27 cellular contexts compared by ENCODE assay signal in the genomic region with DNA sequence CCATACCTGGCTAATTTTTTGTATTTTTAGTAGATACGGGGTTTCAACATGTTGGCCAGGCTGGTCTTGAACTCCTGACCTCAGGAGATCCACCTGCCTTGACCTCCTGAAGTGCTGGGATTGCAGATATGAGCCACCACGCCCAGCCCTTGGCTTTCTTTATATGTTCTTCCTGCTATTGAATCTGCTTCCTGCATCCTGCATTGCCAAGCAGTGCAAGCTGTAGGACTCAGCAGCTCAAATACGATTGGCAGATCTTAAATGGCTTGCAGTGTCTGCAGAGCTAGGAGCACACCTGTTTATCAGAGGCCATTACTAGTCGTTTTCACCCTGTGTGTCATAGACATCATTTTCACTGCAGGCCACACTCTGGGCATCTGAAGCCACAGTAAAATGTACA.
A peak's percentile ranks its signal among the peaks of the same experiment; 100 is the strongest.
DNase-seq lines count a peak whose midpoint lies in the region; ATAC-seq, FAIRE-seq and TF ChIP-seq lines count a peak whose summit lies in the region.
"Had no signal": no experiment of that assay in that cellular context is flagged by ENCODE, and none has a peak within 500 bp of the region (broad histone marks: within the 10 kb centered on the region; RNA-seq: fewer than 3 reads in every experiment).

No MANE protein-coding gene starts in this region.

- no peaks in the 10 kb centered on the region for H3K9me3 Mint-ChIP-seq in endothelial cell (ENCODE audit: unreplicated experiment)
- H3K9me3 Mint-ChIP-seq in progenitor cell of endocrine pancreas (ENCODE audit: low read depth) = no peaks in the 10 kb centered on the region
- peaks cover 5% of the 10 kb centered on the region for H3K9me3 Mint-ChIP-seq in CD8-positive, alpha-beta T cell

- H3K27me3 ChIP-seq in small intestine (ENCODE audit: control insufficient read depth in 2 of 2, insufficient read depth in 2 of 2, low read length in 2 of 2) (no peaks in the 10 kb centered on the region), sigmoid colon (no peaks in the 10 kb centered on the region)
- no peaks in the 10 kb centered on the region for H3K27me3 ChIP-seq in CD8-positive, alpha-beta T cell (ENCODE audit: insufficient read depth, low read length)
- H3K27me3 ChIP-seq: BLaER1 treated with 17β-estradiol and CSF1 and Interleukin-3, amounts not matched to agents 10 nM and 100 nM had no signal

- WGBS in small intestine, 3 donors = 29 to 48% (median 37%) methylated on average over 4 of the region's 4 CpGs
- 15 to 40% methylated on average over 4 of the region's 4 CpGs for WGBS in sigmoid colon, 2 donors

- TF ChIP-seq EP300 in sigmoid colon (IDR thresholded peaks at IDR 0.05) = no peak

- H3K4me1 ChIP-seq in mucosa of descending colon (ENCODE audit: low read depth) (no peaks in the 10 kb centered on the region), small intestine (ENCODE audit: control insufficient read depth in 2 of 2, insufficient read depth in 1 of 2, low read depth in 1 of 2, low read length in 1 of 2) (no peaks in the 10 kb centered on the region), sigmoid colon (no peaks in the 10 kb centered on the region)
- H3K4me1 ChIP-seq in CD8-positive, alpha-beta T cell (ENCODE audit: insufficient read depth, low read length) = no peaks in the 10 kb centered on the region
- H3K4me1 ChIP-seq: A549; BLaER1 treated with 17β-estradiol and CSF1 and Interleukin-3, amounts not matched to agents 10 nM and 100 nM had no signal

- ATAC-seq in left colon = peak; percentile 77
- ATAC-seq in mucosa of descending colon = peak; percentile 52
- ATAC-seq in CD8-positive, alpha-beta T cell = no peak
- ATAC-seq: A549, GM12878 had no signal

- no peak for TF ChIP-seq POLR2A in sigmoid colon (IDR thresholded peaks at IDR 0.05)

- no peak overlapping the region for H3K27ac Mint-ChIP-seq in endothelial cell (ENCODE audit: unreplicated experiment)
- H3K27ac Mint-ChIP-seq in progenitor cell of endocrine pancreas = no peak overlapping the region
- H3K27ac Mint-ChIP-seq in CD8-positive, alpha-beta T cell = no peak overlapping the region
- H3K27ac Mint-ChIP-seq: B cell; CD4-positive, alpha-beta T cell; CD8-positive, alpha-beta memory T cell had no signal

- TF ChIP-seq CTCF in endothelial cell (IDR thresholded peaks at IDR 0.05; ENCODE audit: unreplicated experiment) = no peak
- no peak for TF ChIP-seq CTCF in mucosa of descending colon (IDR thresholded peaks at IDR 0.05)
- TF ChIP-seq CTCF in sigmoid colon (IDR thresholded peaks at IDR 0.05) = no peak
- TF ChIP-seq CTCF in progenitor cell of endocrine pancreas (IDR thresholded peaks at IDR 0.05; ENCODE audit: unreplicated experiment) = no peak
- TF ChIP-seq CTCF in CD8-positive, alpha-beta T cell (IDR thresholded peaks at IDR 0.05) = no peak

- no peaks in the 10 kb centered on the region for H3K9me3 ChIP-seq in mucosa of descending colon
- no peaks in the 10 kb centered on the region for H3K9me3 ChIP-seq in small intestine (ENCODE audit: control insufficient read depth, low read depth)
- peaks cover 0 to 3% (median under 1%) of the 10 kb centered on the region in 4 donors for H3K9me3 ChIP-seq in sigmoid colon
- no peaks in the 10 kb centered on the region for H3K9me3 ChIP-seq in CD8-positive, alpha-beta T cell (ENCODE audit: low read length)
- H3K9me3 ChIP-seq: A549 had no signal

- POLR2A ChIA-PET in CD8-positive, alpha-beta T cell (lab: Charles Lee) = no interaction called here

- H3K4me1 Mint-ChIP-seq in endothelial cell (ENCODE audit: unreplicated experiment) (peaks cover 3% of the 10 kb centered on the region), progenitor cell of endocrine pancreas (ENCODE audit: low read depth) (no peaks in the 10 kb centered on the region)
- no peaks in the 10 kb centered on the region for H3K4me1 Mint-ChIP-seq in CD8-positive, alpha-beta T cell (ENCODE audit: low read depth)
- H3K4me1 Mint-ChIP-seq: B cell; CD8-positive, alpha-beta memory T cell had no signal

- no peaks in the 10 kb centered on the region for H3K36me3 ChIP-seq in mucosa of descending colon (ENCODE audit: low read depth)
- no peaks in the 10 kb centered on the region for H3K36me3 ChIP-seq in small intestine (ENCODE audit: control insufficient read depth in 2 of 2, insufficient read depth in 2 of 2, low read length in 2 of 2)
- no peaks in the 10 kb centered on the region for H3K36me3 ChIP-seq in sigmoid colon
- H3K36me3 ChIP-seq in CD8-positive, alpha-beta T cell (ENCODE audit: insufficient read depth, low read length) = no peaks in the 10 kb centered on the region
- H3K36me3 ChIP-seq: BLaER1 treated with 17β-estradiol and CSF1 and Interleukin-3, amounts not matched to agents 10 nM and 100 nM had no signal

- H3K27me3 Mint-ChIP-seq in endothelial cell (ENCODE audit: unreplicated experiment) (no peaks in the 10 kb centered on the region), progenitor cell of endocrine pancreas (no peaks in the 10 kb centered on the region)
- H3K27me3 Mint-ChIP-seq in CD8-positive, alpha-beta T cell (ENCODE audit: low read depth) = no peaks in the 10 kb centered on the region
- H3K27me3 Mint-ChIP-seq: B cell; CD4-positive, alpha-beta T cell; CD8-positive, alpha-beta memory T cell had no signal

- FAIRE-seq in small intestine (lab: Jason Lieb, UNC) = no peak
- FAIRE-seq: A549, GM12878, GM12892, GM18507 had no signal

- H3K4me3 ChIP-seq in mucosa of descending colon = no peak overlapping the region
- no peak overlapping the region for H3K4me3 ChIP-seq in small intestine (ENCODE audit: low read depth in 1 of 2, low read length in 2 of 2)
- H3K4me3 ChIP-seq in sigmoid colon = no peak overlapping the region
- H3K4me3 ChIP-seq in CD8-positive, alpha-beta T cell (ENCODE audit: low read depth, low read length) = no peak overlapping the region
- H3K4me3 ChIP-seq: A549; BLaER1 treated with 17β-estradiol and CSF1 and Interleukin-3, amounts not matched to agents 10 nM and 100 nM; GM12878 had no signal

- H3K4me3 Mint-ChIP-seq in endothelial cell (ENCODE audit: unreplicated experiment) = no peak overlapping the region
- no peak overlapping the region for H3K4me3 Mint-ChIP-seq in progenitor cell of endocrine pancreas (ENCODE audit: low read depth)
- no peak overlapping the region for H3K4me3 Mint-ChIP-seq in CD8-positive, alpha-beta T cell
- H3K4me3 Mint-ChIP-seq: B cell; CD4-positive, alpha-beta T cell; CD8-positive, alpha-beta memory T cell had no signal

- H3K27ac ChIP-seq in small intestine (ENCODE audit: low read depth in 1 of 2, low read length in 1 of 2) (no peak overlapping the region), sigmoid colon (no peak overlapping the region)
- H3K27ac ChIP-seq in CD8-positive, alpha-beta T cell (ENCODE audit: low read depth, low read length) = no peak overlapping the region
- H3K27ac ChIP-seq: 22Rv1; A549; BLaER1 treated with 17β-estradiol and CSF1 and Interleukin-3, amounts not matched to agents 10 nM and 100 nM; C4-2B had no signal

- peak; percentile 7 for DNase-seq in endothelial cell (ENCODE audit: low spot score)
- peak in 1 of 2 donors; percentile 9 for DNase-seq in left colon
- DNase-seq in mucosa of descending colon = peak in 1 of 3 donors; percentile 27
- DNase-seq in small intestine = peak; percentile 7
- DNase-seq in sigmoid colon = no peak
- DNase-seq in progenitor cell of endocrine pancreas (ENCODE audit: low spot score, unreplicated experiment) = no peak
- DNase-seq in NCI-H748 (lab: John Stamatoyannopoulos, UW; ENCODE audit: unreplicated experiment) = no peak
- DNase-seq in CD8-positive, alpha-beta T cell = no peak
- DNase-seq: AML-193; CD4-positive, alpha-beta T cell; CD8-positive, alpha-beta memory T cell; COR-L47; DMS 273 treated with DMSO at 0.1 percent for 48 hours; DMS153; DMS53; DMS79; DND-41; EL; GDM1 had no signal

- intact Hi-C loops in left colon (cut with DNase I, micrococcal nuclease) = no loop called here
- intact Hi-C loops in mucosa of descending colon (cut with DNase I, micrococcal nuclease) = no loop called here
- intact Hi-C loops in sigmoid colon (cut with DNase I) = no loop called here
- intact Hi-C loops in CD8-positive, alpha-beta T cell (cut with DNase I, micrococcal nuclease) = no loop called here

- no peaks in the 10 kb centered on the region for H3K36me3 Mint-ChIP-seq in endothelial cell (ENCODE audit: low read depth, unreplicated experiment)
- H3K36me3 Mint-ChIP-seq in progenitor cell of endocrine pancreas (ENCODE audit: insufficient read depth) = no peaks in the 10 kb centered on the region
- no peaks in the 10 kb centered on the region for H3K36me3 Mint-ChIP-seq in CD8-positive, alpha-beta T cell
- H3K36me3 Mint-ChIP-seq: CD8-positive, alpha-beta memory T cell had no signal

- CTCF ChIA-PET in CD8-positive, alpha-beta T cell (lab: Charles Lee) = no interaction called here

Comparison
In these comparisons a context has a peak if more than half of its experiments do, and no peak if none do; other contexts are left out.
1. DNase-seq: peak in endothelial cell (single experiment) and small intestine (single experiment); none in sigmoid colon (single experiment), progenitor cell of endocrine pancreas (single experiment), NCI-H748 (single experiment) and CD8-positive, alpha-beta T cell (0 of 7).